ENCODE assay signal across 1 cellular context in genomic region chr5:58582411-58583393, GRCh38.
TF ChIP-seq lines count a peak whose summit lies in the region.

Gene RAB3C (plus strand): TSS chr5:58583075. CDS start chr5:58583209, 134 bp downstream.

TF ChIP-seq in WTC11, 78 proteins besides CTCF, POLR2A, EP300 and RAD21 (continued from another document):
- TF ChIP-seq FOXP4 (CRISPR knock-in tag; IDR thresholded peaks at IDR 0.05), result no peak; the same call in 1 of the 2 replicates
- TF ChIP-seq SP1 (CRISPR knock-in tag; conservative IDR thresholded peaks at IDR 0.05), result peak; percentile 79
